Comparison of ENCODE assay signal across 7 cellular contexts in the genomic region with DNA sequence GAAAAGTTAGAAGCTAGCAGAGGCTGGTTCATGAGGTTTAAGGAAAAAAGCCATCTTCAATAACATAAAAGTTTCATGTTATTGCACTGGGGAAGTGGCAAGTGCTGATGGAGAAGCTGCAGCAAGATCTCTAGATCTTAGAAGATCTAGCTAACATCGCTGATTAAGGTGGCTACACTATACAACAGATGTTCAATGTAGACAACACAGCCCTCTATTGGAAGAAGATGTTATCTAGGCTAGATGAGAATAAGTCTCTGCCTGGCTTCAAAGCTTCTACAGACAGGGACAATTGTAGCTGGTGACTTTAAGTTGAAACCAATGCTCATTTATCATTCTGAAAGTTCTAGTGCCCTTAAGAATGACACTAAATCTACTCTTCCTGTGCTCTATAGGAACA.
A peak's percentile ranks its signal among the peaks of the same experiment; 100 is the strongest.
DNase-seq lines count a peak whose midpoint lies in the region; ATAC-seq, FAIRE-seq and TF ChIP-seq lines count a peak whose summit lies in the region.
"Not testable (repeated sequence)": the region's sequence is repeated elsewhere in the genome, so short reads cannot be mapped to it uniquely, and the experiment has no call there.

No MANE protein-coding gene starts in this region.

- not testable (repeated sequence) for BruUV-seq in GM12878 (replicated peaks; lab: Mats Ljungman, UMichigan)

- H3K27ac ChIP-seq in CD4-positive, CD25-positive, alpha-beta regulatory T cell (ENCODE audit: insufficient read depth, low read length, poor library complexity, severe bottlenecking); GM12878 (ENCODE audit: control insufficient read depth, insufficient read depth); naive thymus-derived CD4-positive, alpha-beta T cell (ENCODE audit: low read depth, low read length): not testable (repeated sequence)

- not testable (repeated sequence) for TF ChIP-seq POLR2A in GM12891 (IDR thresholded peaks at IDR 0.05; ENCODE audit: low read depth, low read length); GM12878 (IDR thresholded peaks at IDR 0.05; ENCODE audit: low read depth, low read length)

- intact Hi-C loops in GM12878 (cut with micrococcal nuclease; ENCODE audit: unreplicated experiment); naive thymus-derived CD4-positive, alpha-beta T cell (cut with micrococcal nuclease): not testable (repeated sequence)

- not testable (repeated sequence) for H3K9ac ChIP-seq in GM12878 (ENCODE audit: control insufficient read depth, insufficient read depth, low read length)

- H3K79me2 ChIP-seq in GM12878 (ENCODE audit: control insufficient read depth, insufficient read depth, low read length) = not testable (repeated sequence)

- H3K27ac Mint-ChIP-seq in CD4-positive, CD25-positive, alpha-beta regulatory T cell = peak overlapping the region in 2 of 3 donors; percentile 45 to 83
- H3K27ac Mint-ChIP-seq in T-cell = peak overlapping the region; percentile 39 to 79
- H3K27ac Mint-ChIP-seq in activated T-cell treated with anti-CD3 and anti-CD28 coated beads, Interleukin-2, amount 50 U/mL, for 72 hours = not testable (repeated sequence)
- H3K27ac Mint-ChIP-seq in naive thymus-derived CD4-positive, alpha-beta T cell = peak overlapping the region in 4 of 9 donors; percentile 18 to 60 (median 34)

- ATAC-seq in CD4-positive, CD25-positive, alpha-beta regulatory T cell (ENCODE audit: low read depth in 2 of 2) = peak in 1 of 2 donors; percentile 58
- ATAC-seq in T-cell (replicated peaks in 1 of 4) (peak; percentile 32 to 63 (median 48)), GM12878 (peak; percentile 45)
- peak; percentile 53 to 60 for ATAC-seq in activated T-cell treated with anti-CD3 and anti-CD28 coated beads, Interleukin-2, amount 50 U/mL, for 72 hours (replicated peaks in 1 of 2)
- ATAC-seq in naive thymus-derived CD4-positive, alpha-beta T cell = peak; percentile 57

- DNase-seq in CD4-positive, CD25-positive, alpha-beta regulatory T cell = peak in 2 of 3 donors; percentile 12 to 13
- not testable (repeated sequence) for DNase-seq in GM12891 (ENCODE audit: insufficient read length, low spot score); T-cell; activated T-cell treated with anti-CD3 and anti-CD28 coated beads, Interleukin-2, amount 50 U/mL, for 72 hours; GM12878 (ENCODE audit: low read depth, low spot score)
- peak; percentile 13 for DNase-seq in NAMALWA (ENCODE audit: low spot score)
- DNase-seq in naive thymus-derived CD4-positive, alpha-beta T cell = peak in 4 of 9 donors; percentile 1 to 14 (median 6)

- WGBS in GM12878 (ENCODE audit: insufficient coverage, insufficient replicate concordance, low lambda C conversion rate, missing lambda C conversion rate) = 0% methylated on average over 1 of the region's 1 CpG

- not testable (repeated sequence) for TF ChIP-seq CTCF in GM12878 (IDR thresholded peaks at IDR 0.05 in 2 of 3, conservative IDR thresholded peaks at IDR 0.05 in 1 of 3; ENCODE audit: control insufficient read depth in 2 of 3, extremely low read depth in 1 of 3, insufficient read depth in 1 of 3, low read depth in 3 of 3, low read length in 3 of 3)

- TF ChIP-seq EP300 in GM12878 (IDR thresholded peaks at IDR 0.05; ENCODE audit: borderline replicate concordance in 1 of 2, control insufficient read depth in 1 of 2, low read depth in 2 of 2, low read length in 2 of 2) = not testable (repeated sequence)

- H3K9me3 ChIP-seq in CD4-positive, CD25-positive, alpha-beta regulatory T cell (ENCODE audit: control insufficient read depth in 2 of 2, low read length in 2 of 2); GM12878 (replicated peaks; ENCODE audit: control insufficient read depth, insufficient read depth, low read length); naive thymus-derived CD4-positive, alpha-beta T cell (ENCODE audit: control insufficient read depth in 2 of 3, low read length in 3 of 3): not testable (repeated sequence)

- in situ Hi-C loops in GM12878 (cut with MboI) = not testable (repeated sequence)

- not testable (repeated sequence) for H3K4me2 ChIP-seq in GM12878 (ENCODE audit: control insufficient read depth, insufficient read depth)

- not testable (repeated sequence) for TF ChIP-seq RAD21 in GM12878 (IDR thresholded peaks at IDR 0.05; ENCODE audit: insufficient read depth, low read depth, low read length)

- RAD21 ChIA-PET in GM12878 (lab: Charles Lee; ENCODE audit: unreplicated experiment) = not testable (repeated sequence)

- H4K20me1 ChIP-seq in GM12878 (ENCODE audit: control insufficient read depth, insufficient read depth) = not testable (repeated sequence)

- not testable (repeated sequence) for H3K27me3 ChIP-seq in CD4-positive, CD25-positive, alpha-beta regulatory T cell (ENCODE audit: control insufficient read depth, insufficient read depth, low read length); GM12878 (replicated peaks in 1 of 2; ENCODE audit: control insufficient read depth in 2 of 2, insufficient read depth in 2 of 2, low read length in 1 of 2); naive thymus-derived CD4-positive, alpha-beta T cell (ENCODE audit: control insufficient read depth in 2 of 2, insufficient read depth in 2 of 2, low read length in 2 of 2)

- H3K27me3 Mint-ChIP-seq in CD4-positive, CD25-positive, alpha-beta regulatory T cell = peaks cover 13% of the 10 kb centered on the region
- H3K27me3 Mint-ChIP-seq in T-cell = peaks cover 19 to 32% of the 10 kb centered on the region in 2 donors
- H3K27me3 Mint-ChIP-seq in activated T-cell treated with anti-CD3 and anti-CD28 coated beads, Interleukin-2, amount 50 U/mL, for 72 hours (ENCODE audit: low read depth) = peaks cover 29% of the 10 kb centered on the region
- H3K27me3 Mint-ChIP-seq in naive thymus-derived CD4-positive, alpha-beta T cell = peaks cover 20 to 36% (median 23%) of the 10 kb centered on the region in 5 donors

- SMC1A ChIA-PET in GM12878 (lab: Charles Lee; ENCODE audit: uncharacterized antibody, unreplicated experiment) = not testable (repeated sequence)

- H3K4me1 Mint-ChIP-seq in CD4-positive, CD25-positive, alpha-beta regulatory T cell = peaks cover 0 to 21% (median 10%) of the 10 kb centered on the region in 4 donors
- H3K4me1 Mint-ChIP-seq in T-cell = peaks cover 7 to 13% (median 12%) of the 10 kb centered on the region in 3 donors
- H3K4me1 Mint-ChIP-seq in activated T-cell treated with anti-CD3 and anti-CD28 coated beads, Interleukin-2, amount 50 U/mL, for 72 hours (ENCODE audit: low read depth) = not testable (repeated sequence)
- peaks cover 0 to 13% (median 7%) of the 10 kb centered on the region in 7 donors for H3K4me1 Mint-ChIP-seq in naive thymus-derived CD4-positive, alpha-beta T cell

- not testable (repeated sequence) for H3K36me3 Mint-ChIP-seq in CD4-positive, CD25-positive, alpha-beta regulatory T cell; T-cell; activated T-cell treated with anti-CD3 and anti-CD28 coated beads, Interleukin-2, amount 50 U/mL, for 72 hours (ENCODE audit: insufficient read depth in 2 of 2); naive thymus-derived CD4-positive, alpha-beta T cell

- H3K9me3 Mint-ChIP-seq in CD4-positive, CD25-positive, alpha-beta regulatory T cell; T-cell; activated T-cell treated with anti-CD3 and anti-CD28 coated beads, Interleukin-2, amount 50 U/mL, for 72 hours: not testable (repeated sequence)
- H3K9me3 Mint-ChIP-seq in naive thymus-derived CD4-positive, alpha-beta T cell = peaks cover 0 to 16% (median 5%) of the 10 kb centered on the region in 11 donors

- not testable (repeated sequence) for H3K36me3 ChIP-seq in CD4-positive, CD25-positive, alpha-beta regulatory T cell (ENCODE audit: control insufficient read depth, insufficient read depth, low read length); GM12878 (ENCODE audit: control insufficient read depth in 2 of 2, insufficient read depth in 2 of 2, low read length in 1 of 2); naive thymus-derived CD4-positive, alpha-beta T cell (ENCODE audit: control insufficient read depth in 2 of 3, insufficient read depth in 3 of 3, low read length in 3 of 3)

- H3K4me1 ChIP-seq in CD4-positive, CD25-positive, alpha-beta regulatory T cell (ENCODE audit: control insufficient read depth, insufficient read depth, low read length, poor library complexity, severe bottlenecking); GM12878 (ENCODE audit: control insufficient read depth, insufficient read depth, low read length); naive thymus-derived CD4-positive, alpha-beta T cell (ENCODE audit: control insufficient read depth in 2 of 2, insufficient read depth in 2 of 2, low read length in 2 of 2): not testable (repeated sequence)

- CTCF ChIA-PET in T-cell (lab: Charles Lee); naive thymus-derived CD4-positive, alpha-beta T cell (lab: Charles Lee): not testable (repeated sequence)
- CTCF ChIA-PET in GM12878 (lab: Yijun Ruan, JAX) = interaction anchor here (1.0 kb wide), 1 partner anchor 65 kb away, joined by 3 read pairs; no protein-coding TSS in a partner anchor

- FAIRE-seq in GM12891 (lab: Jason Lieb, UNC) (peak; percentile 26), GM12878 (lab: Jason Lieb, UNC) (peak; percentile 71)

- H2AFZ ChIP-seq in GM12878 (ENCODE audit: control insufficient read depth, low read depth, low read length) = not testable (repeated sequence)

- H3K4me3 ChIP-seq in CD4-positive, CD25-positive, alpha-beta regulatory T cell (ENCODE audit: low read depth, low read length) = peak overlapping the region; percentile 49
- not testable (repeated sequence) for H3K4me3 ChIP-seq in GM12878; naive thymus-derived CD4-positive, alpha-beta T cell (ENCODE audit: low read length)

- POLR2A ChIA-PET in T-cell (lab: Charles Lee); GM12878 (lab: Charles Lee); naive thymus-derived CD4-positive, alpha-beta T cell (lab: Charles Lee): not testable (repeated sequence)

- H3K4me3 Mint-ChIP-seq in CD4-positive, CD25-positive, alpha-beta regulatory T cell = peak overlapping the region in 3 of 4 donors; percentile 44 to 76 (median 72)
- H3K4me3 Mint-ChIP-seq in T-cell = peak overlapping the region; percentile 28 to 43 (median 41)
- H3K4me3 Mint-ChIP-seq in activated T-cell treated with anti-CD3 and anti-CD28 coated beads, Interleukin-2, amount 50 U/mL, for 72 hours = peak overlapping the region in 1 of 2 donors; percentile 66
- peak overlapping the region in 9 of 10 donors; percentile 4 to 68 (median 55) for H3K4me3 Mint-ChIP-seq in naive thymus-derived CD4-positive, alpha-beta T cell
